Comparison of ENCODE assay signal across 1 cellular context in the genomic region with DNA sequence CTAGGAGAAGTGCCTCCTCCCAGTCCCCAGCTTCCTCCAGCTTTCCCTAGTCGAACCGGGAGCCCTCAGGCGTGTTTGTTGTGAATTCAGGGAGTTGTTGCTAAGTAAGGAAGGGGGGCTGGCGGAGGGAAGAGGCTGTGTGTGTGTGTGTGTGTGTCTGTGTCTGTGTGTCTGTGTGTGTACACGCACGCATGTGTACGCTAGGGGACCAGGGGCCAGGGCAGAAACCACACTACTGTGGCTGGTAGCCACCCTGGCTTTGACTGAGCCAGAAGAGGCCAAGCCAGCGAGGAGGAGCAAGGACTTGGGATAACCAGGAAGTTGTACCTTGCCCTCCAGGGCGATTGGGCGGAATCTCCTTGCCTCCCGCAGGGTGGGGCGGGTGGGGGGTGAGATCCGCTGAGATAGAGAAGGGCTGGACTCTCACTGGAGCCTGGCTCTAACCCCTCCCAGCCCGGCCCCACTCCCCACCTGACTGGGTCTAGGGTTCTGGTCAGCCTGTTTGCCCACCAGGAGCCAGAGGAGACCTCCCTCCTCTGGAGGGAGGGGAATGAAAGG.
TF ChIP-seq lines count a peak whose summit lies in the region.

No MANE protein-coding gene starts in this region.

TF ChIP-seq in HepG2, 621 proteins besides CTCF, POLR2A, EP300 and RAD21 (continued from another document and continues in another):
- no peak for TF ChIP-seq PRDM4 (CRISPR knock-in tag; IDR thresholded peaks at IDR 0.05; ENCODE audit: borderline replicate concordance)
- no peak for TF ChIP-seq ZNF616 (CRISPR knock-in tag; IDR thresholded peaks at IDR 0.05; ENCODE audit: low read depth)
- TF ChIP-seq ZNF724P (CRISPR knock-in tag; IDR thresholded peaks at IDR 0.05; ENCODE audit: borderline replicate concordance): no peak
- TF ChIP-seq, protein P1, sequence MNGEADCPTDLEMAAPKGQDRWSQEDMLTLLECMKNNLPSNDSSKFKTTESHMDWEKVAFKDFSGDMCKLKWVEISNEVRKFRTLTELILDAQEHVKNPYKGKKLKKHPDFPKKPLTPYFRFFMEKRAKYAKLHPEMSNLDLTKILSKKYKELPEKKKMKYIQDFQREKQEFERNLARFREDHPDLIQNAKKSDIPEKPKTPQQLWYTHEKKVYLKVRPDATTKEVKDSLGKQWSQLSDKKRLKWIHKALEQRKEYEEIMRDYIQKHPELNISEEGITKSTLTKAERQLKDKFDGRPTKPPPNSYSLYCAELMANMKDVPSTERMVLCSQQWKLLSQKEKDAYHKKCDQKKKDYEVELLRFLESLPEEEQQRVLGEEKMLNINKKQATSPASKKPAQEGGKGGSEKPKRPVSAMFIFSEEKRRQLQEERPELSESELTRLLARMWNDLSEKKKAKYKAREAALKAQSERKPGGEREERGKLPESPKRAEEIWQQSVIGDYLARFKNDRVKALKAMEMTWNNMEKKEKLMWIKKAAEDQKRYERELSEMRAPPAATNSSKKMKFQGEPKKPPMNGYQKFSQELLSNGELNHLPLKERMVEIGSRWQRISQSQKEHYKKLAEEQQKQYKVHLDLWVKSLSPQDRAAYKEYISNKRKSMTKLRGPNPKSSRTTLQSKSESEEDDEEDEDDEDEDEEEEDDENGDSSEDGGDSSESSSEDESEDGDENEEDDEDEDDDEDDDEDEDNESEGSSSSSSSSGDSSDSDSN (CRISPR knock-in tag; IDR thresholded peaks at IDR 0.05): no peak
- no peak for TF ChIP-seq RORA (CRISPR knock-in tag; IDR thresholded peaks at IDR 0.05)
- no peak for TF ChIP-seq FOXA1 (IDR thresholded peaks at IDR 0.05)
- TF ChIP-seq FOXA1 (CRISPR knock-in tag; IDR thresholded peaks at IDR 0.05): peak; percentile 30; the same call in 1 of the 2 replicates
- no peak for TF ChIP-seq SMAD3 (CRISPR knock-in tag; IDR thresholded peaks at IDR 0.05)
- TF ChIP-seq ZNF670 (CRISPR knock-in tag; IDR thresholded peaks at IDR 0.05; ENCODE audit: borderline replicate concordance): no peak
- TF ChIP-seq ZMAT3 (CRISPR knock-in tag; conservative IDR thresholded peaks at IDR 0.05): no peak
- TF ChIP-seq MBNL3 (CRISPR knock-in tag; conservative IDR thresholded peaks at IDR 0.05): no peak
- TF ChIP-seq MED1 (CRISPR knock-in tag; IDR thresholded peaks at IDR 0.05): peak; percentile 41; the same call in 1 of the 2 replicates
- no peak for TF ChIP-seq ZNF605 (CRISPR knock-in tag; IDR thresholded peaks at IDR 0.05)
- TF ChIP-seq, protein P2, sequence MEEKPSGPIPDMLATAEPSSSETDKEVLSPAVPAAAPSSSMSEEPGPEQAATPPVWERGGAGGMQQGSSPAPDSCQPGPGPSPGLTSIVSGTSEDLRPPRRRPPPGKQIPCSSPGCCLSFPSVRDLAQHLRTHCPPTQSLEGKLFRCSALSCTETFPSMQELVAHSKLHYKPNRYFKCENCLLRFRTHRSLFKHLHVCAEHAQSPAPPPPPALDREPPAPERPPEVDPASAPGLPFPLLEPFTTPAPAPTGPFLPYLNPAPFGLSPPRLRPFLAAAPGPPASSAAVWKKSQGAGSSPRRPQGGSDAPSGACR (CRISPR knock-in tag; IDR thresholded peaks at IDR 0.05): 0 out of 2 replicates have a peak, but pooled peaks have one; percentile 50
- no peak for TF ChIP-seq PAX8 (CRISPR knock-in tag; IDR thresholded peaks at IDR 0.05; ENCODE audit: borderline replicate concordance)
- TF ChIP-seq ZNF432 (CRISPR knock-in tag; IDR thresholded peaks at IDR 0.05; ENCODE audit: borderline replicate concordance): no peak
- no peak for TF ChIP-seq ZBTB40 (IDR thresholded peaks at IDR 0.05)
- TF ChIP-seq ZBTB40 (CRISPR knock-in tag; IDR thresholded peaks at IDR 0.05): no peak
- no peak for TF ChIP-seq ATF1 (CRISPR knock-in tag; IDR thresholded peaks at IDR 0.05)
- TF ChIP-seq ZNF740 (CRISPR knock-in tag; IDR thresholded peaks at IDR 0.05): peak; percentile 52; the same call in 1 of the 2 replicates
- TF ChIP-seq NR1H2 (CRISPR knock-in tag; IDR thresholded peaks at IDR 0.05; ENCODE audit: borderline replicate concordance, low read depth): no peak
- no peak for TF ChIP-seq SRF (IDR thresholded peaks at IDR 0.05; ENCODE audit: low read depth, low read length)
- no peak for TF ChIP-seq HOXA7 (CRISPR knock-in tag; IDR thresholded peaks at IDR 0.05)
- TF ChIP-seq CHCHD3 (CRISPR knock-in tag; IDR thresholded peaks at IDR 0.05): no peak
- no peak for TF ChIP-seq STAT6 (CRISPR knock-in tag; IDR thresholded peaks at IDR 0.05; ENCODE audit: borderline replicate concordance)
- TF ChIP-seq BHLHE40 (IDR thresholded peaks at IDR 0.05; ENCODE audit: low read length): 0 out of 2 replicates have a peak, but pooled peaks have one; percentile 2
- TF ChIP-seq RARA (CRISPR knock-in tag; IDR thresholded peaks at IDR 0.05): no peak
- TF ChIP-seq, protein P3, sequence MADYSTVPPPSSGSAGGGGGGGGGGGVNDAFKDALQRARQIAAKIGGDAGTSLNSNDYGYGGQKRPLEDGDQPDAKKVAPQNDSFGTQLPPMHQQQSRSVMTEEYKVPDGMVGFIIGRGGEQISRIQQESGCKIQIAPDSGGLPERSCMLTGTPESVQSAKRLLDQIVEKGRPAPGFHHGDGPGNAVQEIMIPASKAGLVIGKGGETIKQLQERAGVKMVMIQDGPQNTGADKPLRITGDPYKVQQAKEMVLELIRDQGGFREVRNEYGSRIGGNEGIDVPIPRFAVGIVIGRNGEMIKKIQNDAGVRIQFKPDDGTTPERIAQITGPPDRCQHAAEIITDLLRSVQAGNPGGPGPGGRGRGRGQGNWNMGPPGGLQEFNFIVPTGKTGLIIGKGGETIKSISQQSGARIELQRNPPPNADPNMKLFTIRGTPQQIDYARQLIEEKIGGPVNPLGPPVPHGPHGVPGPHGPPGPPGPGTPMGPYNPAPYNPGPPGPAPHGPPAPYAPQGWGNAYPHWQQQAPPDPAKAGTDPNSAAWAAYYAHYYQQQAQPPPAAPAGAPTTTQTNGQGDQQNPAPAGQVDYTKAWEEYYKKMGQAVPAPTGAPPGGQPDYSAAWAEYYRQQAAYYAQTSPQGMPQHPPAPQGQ (CRISPR knock-in tag; IDR thresholded peaks at IDR 0.05; ENCODE audit: borderline replicate concordance): no peak
- TF ChIP-seq POLR2G (IDR thresholded peaks at IDR 0.05; ENCODE audit: low read depth, low read length): peak; percentile 63
- no peak for TF ChIP-seq ZNF530 (CRISPR knock-in tag; IDR thresholded peaks at IDR 0.05; ENCODE audit: low read depth)
- TF ChIP-seq, protein P4, sequence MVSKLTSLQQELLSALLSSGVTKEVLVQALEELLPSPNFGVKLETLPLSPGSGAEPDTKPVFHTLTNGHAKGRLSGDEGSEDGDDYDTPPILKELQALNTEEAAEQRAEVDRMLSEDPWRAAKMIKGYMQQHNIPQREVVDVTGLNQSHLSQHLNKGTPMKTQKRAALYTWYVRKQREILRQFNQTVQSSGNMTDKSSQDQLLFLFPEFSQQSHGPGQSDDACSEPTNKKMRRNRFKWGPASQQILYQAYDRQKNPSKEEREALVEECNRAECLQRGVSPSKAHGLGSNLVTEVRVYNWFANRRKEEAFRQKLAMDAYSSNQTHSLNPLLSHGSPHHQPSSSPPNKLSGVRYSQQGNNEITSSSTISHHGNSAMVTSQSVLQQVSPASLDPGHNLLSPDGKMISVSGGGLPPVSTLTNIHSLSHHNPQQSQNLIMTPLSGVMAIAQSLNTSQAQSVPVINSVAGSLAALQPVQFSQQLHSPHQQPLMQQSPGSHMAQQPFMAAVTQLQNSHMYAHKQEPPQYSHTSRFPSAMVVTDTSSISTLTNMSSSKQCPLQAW (CRISPR knock-in tag; IDR thresholded peaks at IDR 0.05): 0 out of 2 replicates have a peak, but pooled peaks have one; percentile 30
- TF ChIP-seq TBL1XR1 (IDR thresholded peaks at IDR 0.05; ENCODE audit: borderline replicate concordance, low read length, partially characterized antibody): no peak
